1 cellular context compared by ENCODE assay signal in genomic region chr20:54165803-54166202, GRCh38.
TF ChIP-seq lines count a peak whose summit lies in the region.

No MANE protein-coding gene starts in this region.

TF ChIP-seq in HEK293T, 16 proteins besides CTCF, POLR2A, EP300 and RAD21 (continued from another document):
- no peak for TF ChIP-seq CTBP1 (IDR thresholded peaks at IDR 0.05; ENCODE audit: borderline replicate concordance)
- TF ChIP-seq BHLHE40 (IDR thresholded peaks at IDR 0.05; ENCODE audit: borderline replicate concordance), result no peak
- TF ChIP-seq L3MBTL2 (conservative IDR thresholded peaks at IDR 0.05), result no peak
- no peak for TF ChIP-seq HDGF (IDR thresholded peaks at IDR 0.05; ENCODE audit: borderline replicate concordance)
